8 cellular contexts compared by ENCODE assay signal in the genomic region with DNA sequence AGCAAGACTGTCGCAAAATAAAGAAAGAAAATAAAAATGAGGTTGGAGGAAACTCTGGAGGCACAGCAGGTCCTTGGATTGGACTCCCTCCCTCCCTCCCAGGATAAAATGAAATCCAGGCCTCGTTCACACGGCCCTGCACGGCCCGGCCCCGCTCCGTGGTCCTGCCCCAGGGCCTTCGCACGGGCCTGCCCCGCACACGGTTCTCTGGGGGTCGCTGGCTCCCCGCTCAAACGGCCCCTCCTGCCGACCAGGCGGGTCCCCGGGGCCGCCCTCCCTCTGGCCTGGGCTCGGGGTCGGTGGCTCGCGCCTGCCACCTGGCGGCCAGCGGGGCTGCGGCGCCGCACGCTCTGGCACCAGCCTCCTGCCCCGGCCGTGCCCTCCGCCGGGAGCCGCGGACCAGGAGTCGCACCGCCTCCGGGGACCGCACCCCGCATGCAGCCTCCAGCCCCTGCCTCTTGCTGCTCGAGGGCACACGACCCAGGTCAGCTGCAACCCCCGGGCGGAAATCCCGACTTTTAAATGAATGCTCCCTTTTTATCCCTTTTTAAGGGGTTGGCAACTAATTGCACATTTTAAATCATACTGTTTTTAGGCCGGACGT. TPM values are rescaled to one million over a fixed set of nuclear protein-coding genes. Genes with fewer than 3 reads are reported as not detected.
DNase-seq lines count a peak whose midpoint lies in the region; ATAC-seq and TF ChIP-seq lines count a peak whose summit lies in the region.

No MANE protein-coding gene starts in this region.

- no peak for ATAC-seq in GM21447 (IDR thresholded peaks at IDR 0.05; ENCODE audit: unreplicated experiment)

- H3K27ac Mint-ChIP-seq in Caco-2 (ENCODE audit: unreplicated experiment): no peak overlapping the region

- TF ChIP-seq CTCF in Caco-2 (IDR thresholded peaks at IDR 0.05; ENCODE audit: insufficient read depth in 1 of 2, low read depth in 1 of 2, low read length in 1 of 2, severe bottlenecking in 1 of 2, unreplicated experiment in 1 of 2): peak; percentile 42 to 95
- TF ChIP-seq CTCF in choroid plexus epithelial cell (conservative IDR thresholded peaks at IDR 0.05; ENCODE audit: low read depth, low read length): peak; percentile 48
- peak; percentile 87 for TF ChIP-seq CTCF in liver (IDR thresholded peaks at IDR 0.05; ENCODE audit: low read depth, low read length, missing input control)

- H3K4me1 Mint-ChIP-seq in Caco-2 (ENCODE audit: low read depth, unreplicated experiment): peaks cover 8% of the 10 kb centered on the region

- DNase-seq in Caco-2: peak in 1 of 2 experiments; percentile 87
- peak; percentile 27 for DNase-seq in GOT3 (lab: John Stamatoyannopoulos, UW)
- DNase-seq in NCI-H1105 (lab: John Stamatoyannopoulos, UW): peak; percentile 50
- DNase-seq in activated CD4-positive, alpha-beta T cell treated with anti-CD3 and anti-CD28 coated beads for 24 hours (ENCODE audit: low read depth in 2 of 2): peak; percentile 64 to 66
- peak; percentile 54 for DNase-seq in choroid plexus epithelial cell (ENCODE audit: low read depth)
- DNase-seq in stimulated activated CD4-positive, alpha-beta T cell treated with anti-CD3 and anti-CD28 coated beads, Interleukin-4, amount 100 ng/mL, for 4 hours: peak; percentile 58 to 81

- H3K9ac ChIP-seq in liver (ENCODE audit: low read depth in 1 of 2, low read length in 2 of 2): no peak overlapping the region

- H3K36me3 Mint-ChIP-seq in Caco-2 (ENCODE audit: insufficient read depth, unreplicated experiment): peaks cover 47% of the 10 kb centered on the region

- H3K27me3 Mint-ChIP-seq in Caco-2 (ENCODE audit: insufficient read depth, unreplicated experiment): no peaks in the 10 kb centered on the region

- TF ChIP-seq RAD21 in liver (IDR thresholded peaks at IDR 0.05): peak; percentile 59 to 72

- H3K4me3 ChIP-seq in Caco-2 (ENCODE audit: low read depth, low read length): peak overlapping the region; percentile 38
- peak overlapping the region; percentile 52 for H3K4me3 ChIP-seq in choroid plexus epithelial cell (ENCODE audit: low read depth, low read length)
- H3K4me3 ChIP-seq in liver (ENCODE audit: low read depth in 1 of 3, low read length in 3 of 3): peak overlapping the region in 1 of 3 donors; percentile 37

- intact Hi-C loops in Caco-2 (cut with micrococcal nuclease; ENCODE audit: unreplicated experiment): loop anchor here (5.0 kb wide), 1 partner anchor 210 kb away; no protein-coding TSS in a partner anchor

- BruUV-seq in Caco-2 (replicated peaks; lab: Mats Ljungman, UMichigan): no TSS peak

- H3K27ac ChIP-seq in liver (ENCODE audit: low read depth in 1 of 2, low read length in 2 of 2): peak overlapping the region in 1 of 2 donors; percentile 20

- no peaks in the 10 kb centered on the region for H3K9me3 Mint-ChIP-seq in Caco-2 (ENCODE audit: unreplicated experiment)

- H3K4me1 ChIP-seq in Caco-2 (peaks cover 40% of the 10 kb centered on the region), liver (ENCODE audit: control insufficient read depth in 4 of 4, insufficient read depth in 4 of 4, low read length in 3 of 4) (peaks cover 11 to 39% (median 29%) of the 10 kb centered on the region in 4 donors)

- POLR2A ChIA-PET in Caco-2 (lab: Charles Lee): no interaction called here

- CTCF ChIA-PET in Caco-2 (lab: Charles Lee): interaction anchor here (1.0 to 2.3 kb wide), 2 partner anchors 59 to 103 kb away, joined by 4 to 16 read pairs; no protein-coding TSS in a partner anchor

- WGBS in liver: 1% methylated on average over 46 of the region's 46 CpGs

- H3K4me3 Mint-ChIP-seq in Caco-2 (ENCODE audit: unreplicated experiment): peak overlapping the region; percentile 95

- no peaks in the 10 kb centered on the region for H3K9me3 ChIP-seq in Caco-2
- H3K9me3 ChIP-seq in liver (ENCODE audit: control insufficient read depth in 4 of 4, low read length in 3 of 4): no peaks in the 10 kb centered on the region

- H3K27me3 ChIP-seq in Caco-2 (replicated peaks; ENCODE audit: control insufficient read depth, insufficient read depth, low read length) (no peaks in the 10 kb centered on the region), liver (ENCODE audit: control insufficient read depth in 4 of 4, insufficient read depth in 4 of 4, low read length in 3 of 4) (no peaks in the 10 kb centered on the region)

- H3K36me3 ChIP-seq in Caco-2 (ENCODE audit: control insufficient read depth, insufficient read depth, low read length) (peaks cover 1% of the 10 kb centered on the region; the same call in 1 of the 2 replicates), liver (ENCODE audit: control insufficient read depth in 4 of 4, insufficient read depth in 3 of 4, low read depth in 1 of 4, low read length in 3 of 4) (peaks cover 0 to 7% (median 2%) of the 10 kb centered on the region in 4 donors)

TF ChIP-seq in liver, 16 proteins besides CTCF, POLR2A, EP300 and RAD21:
- TF ChIP-seq YY1 (IDR thresholded peaks at IDR 0.05): no peak
- no peak for TF ChIP-seq FOXA2 (IDR thresholded peaks at IDR 0.05)
- no peak for TF ChIP-seq FOXA1 (IDR thresholded peaks at IDR 0.05)
- no peak for TF ChIP-seq RXRA (IDR thresholded peaks at IDR 0.05)
- TF ChIP-seq HNF4A (conservative IDR thresholded peaks at IDR 0.05): no peak
- TF ChIP-seq HNF4G (IDR thresholded peaks at IDR 0.05): no peak
- TF ChIP-seq SP1 (IDR thresholded peaks at IDR 0.05): no peak
- TF ChIP-seq, protein P1, sequence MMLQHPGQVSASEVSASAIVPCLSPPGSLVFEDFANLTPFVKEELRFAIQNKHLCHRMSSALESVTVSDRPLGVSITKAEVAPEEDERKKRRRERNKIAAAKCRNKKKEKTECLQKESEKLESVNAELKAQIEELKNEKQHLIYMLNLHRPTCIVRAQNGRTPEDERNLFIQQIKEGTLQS (IDR thresholded peaks at IDR 0.05): no peak
- TF ChIP-seq, protein P2, sequence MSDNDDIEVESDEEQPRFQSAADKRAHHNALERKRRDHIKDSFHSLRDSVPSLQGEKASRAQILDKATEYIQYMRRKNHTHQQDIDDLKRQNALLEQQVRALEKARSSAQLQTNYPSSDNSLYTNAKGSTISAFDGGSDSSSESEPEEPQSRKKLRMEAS (IDR thresholded peaks at IDR 0.05): no peak
- TF ChIP-seq GABPA (IDR thresholded peaks at IDR 0.05 in 1 of 2, conservative IDR thresholded peaks at IDR 0.05 in 1 of 2): no peak
- TF ChIP-seq EGR1 (IDR thresholded peaks at IDR 0.05; ENCODE audit: low read depth in 2 of 2): no peak
- no peak for TF ChIP-seq TAF1 (conservative IDR thresholded peaks at IDR 0.05)
- no peak for TF ChIP-seq JUND (IDR thresholded peaks at IDR 0.05)

RNA-seq across cellular contexts. Expression of a gene that starts 1.5 kb away (rescaled TPM):
- 89.5 and 96.8 TPM in 2 replicates for total RNA-seq in Caco-2 (2022)
- 10 to 100 TPM; 24.3 to 41.7 TPM for total RNA-seq in liver
- polyA plus RNA-seq in liver: 10 to 100 TPM; 33.8 to 45.3 TPM

RNA-seq across cellular contexts. Expression of a gene that starts 17.6 kb away (rescaled TPM):
- total RNA-seq in Caco-2 (2022): 0.41 and 0.49 TPM in 2 replicates
- under 1 TPM in 1 of 2 donors, not detected in 1; 0.05 TPM for total RNA-seq in liver
- polyA plus RNA-seq in liver: not detected

RNA-seq across cellular contexts. Expression of a gene that starts 38.3 kb away (rescaled TPM):
- total RNA-seq in Caco-2 (2022) (148 and 154 TPM in 2 replicates), liver (10 to 100 TPM; 34.3 to 80.3 TPM)
- 10 to 100 TPM; 29.7 to 99.3 TPM for polyA plus RNA-seq in liver

RNA-seq across cellular contexts. Expression of a gene that starts 38.7 kb away (rescaled TPM):
- total RNA-seq in Caco-2 (2022) (not detected in 2 replicates), liver (not detected)
- polyA plus RNA-seq in liver: not detected

RNA-seq across cellular contexts. Expression of a gene that starts 43.7 kb away (rescaled TPM):
- 194 and 221 TPM in 2 replicates for total RNA-seq in Caco-2 (2022)
- total RNA-seq in liver: 10 to 100 TPM; 31.0 to 38.4 TPM
- polyA plus RNA-seq in liver: 10 to 100 TPM; 10.1 to 22.6 TPM
